9 cellular contexts compared by ENCODE assay signal in the genomic region with DNA sequence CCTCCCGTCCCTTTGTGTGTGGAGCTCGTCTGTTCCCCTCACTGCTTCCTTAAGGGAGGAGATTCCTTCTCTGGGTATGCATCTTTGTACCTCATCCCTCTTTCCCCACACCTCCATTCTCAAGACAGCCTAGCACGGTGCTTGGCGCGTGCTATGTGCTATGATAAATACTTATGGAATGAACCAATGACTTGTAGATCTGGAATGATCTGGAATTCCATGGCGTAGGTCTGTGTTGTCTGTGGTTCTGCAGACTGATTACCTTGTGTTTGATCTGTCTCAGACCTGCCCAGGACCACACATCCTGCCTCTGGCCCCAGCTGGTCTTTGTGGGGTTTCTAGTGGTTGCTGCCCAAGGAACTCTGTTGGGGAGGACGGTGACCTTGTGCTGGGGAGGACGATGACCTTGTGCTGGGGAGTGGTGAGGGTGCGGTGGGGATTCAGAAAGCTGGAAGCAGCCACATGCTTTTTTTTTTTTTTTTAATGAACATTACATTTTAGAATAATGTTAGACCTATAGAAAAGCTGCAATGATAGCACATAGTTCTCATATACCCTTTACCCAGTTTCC. TPM values are rescaled to one million over a fixed set of nuclear protein-coding genes. Genes with fewer than 3 reads are reported as not detected.
DNase-seq lines count a peak whose midpoint lies in the region; ATAC-seq, FAIRE-seq and TF ChIP-seq lines count a peak whose summit lies in the region.
"Had no signal": no experiment of that assay in that cellular context is flagged by ENCODE, and none has a peak within 500 bp of the region (broad histone marks: within the 10 kb centered on the region; RNA-seq: fewer than 3 reads in every experiment).

No MANE protein-coding gene starts in this region.

- H3K9me3 ChIP-seq in MG63: no peaks in the 10 kb centered on the region
- H3K9me3 ChIP-seq in H1 (ENCODE audit: insufficient read depth in 2 of 2, low read depth in 1 of 2, low read length in 1 of 2): no peaks in the 10 kb centered on the region

- TF ChIP-seq CTCF in H1 (IDR thresholded peaks at IDR 0.05; ENCODE audit: control extremely low read depth in 1 of 3, insufficient read depth in 1 of 3, low read depth in 1 of 3, low read length in 3 of 3) (no peak), omental fat pad (IDR thresholded peaks at IDR 0.05) (no peak)

- H4K20me1 ChIP-seq in H1 (replicated peaks in 1 of 2; ENCODE audit: control insufficient read depth in 1 of 2, insufficient read depth in 2 of 2, low read length in 2 of 2): no peaks in the 10 kb centered on the region

- no peak overlapping the region for H4K5ac ChIP-seq in H1 (ENCODE audit: insufficient read length, low read depth, low read length)

- H3K23ac ChIP-seq in H1 (ENCODE audit: insufficient read length): no peak overlapping the region

- peak overlapping the region; percentile 7; the same call in 1 of the 2 replicates for H3K18ac ChIP-seq in H1 (ENCODE audit: extremely low read depth, low read length)

- no peak for FAIRE-seq in H1 (lab: Jason Lieb, UNC)

- no peak overlapping the region; the same call in 1 of the 2 replicates for H2AK5ac ChIP-seq in H1 (ENCODE audit: low read depth, low read length)

- peak overlapping the region; percentile 49; the same call in 1 of the 2 replicates for H3K27ac ChIP-seq in H1 (ENCODE audit: low read depth, low read length)

- no peaks in the 10 kb centered on the region for H3K79me1 ChIP-seq in H1 (ENCODE audit: low read depth, low read length)

- H3K56ac ChIP-seq in H1 (replicated peaks; ENCODE audit: insufficient read length, low read depth, low read length): no peak overlapping the region

- H3K4me3 ChIP-seq in MG63: no peak overlapping the region
- H3K4me3 ChIP-seq in H1 (ENCODE audit: extremely low read depth in 1 of 4, insufficient read depth in 2 of 4, low read depth in 3 of 4, low read length in 4 of 4): no peak overlapping the region

- WGBS in H1 (ENCODE audit: extremely low coverage in 1 of 2, insufficient coverage in 1 of 2, insufficient read length in 1 of 2, insufficient replicate concordance in 2 of 2, low coverage in 1 of 2, low lambda C conversion rate in 2 of 2, missing lambda C conversion rate in 1 of 2), 2 experiments: 88% methylated on average over 8 of the region's 9 CpGs; no CpG with 5 or more reads in 1 of the 2 experiments

- no peaks in the 10 kb centered on the region; the same call in 1 of the 2 replicates for H3K36me3 ChIP-seq in MG63
- H3K36me3 ChIP-seq in H1 (ENCODE audit: control insufficient read depth in 2 of 4, insufficient read depth in 4 of 4, low read length in 3 of 4): no peaks in the 10 kb centered on the region

- H2AFZ ChIP-seq in H1 (ENCODE audit: low read length): peak overlapping the region; percentile 20; the same call in 1 of the 2 replicates

- no peak overlapping the region for H4K8ac ChIP-seq in H1 (ENCODE audit: extremely low read depth, insufficient read depth, low read length)

- no peak overlapping the region for H3K14ac ChIP-seq in H1 (ENCODE audit: insufficient read length)

- no peaks in the 10 kb centered on the region for H3K79me2 ChIP-seq in H1 (ENCODE audit: control insufficient read depth in 1 of 2, insufficient read depth in 2 of 2, low read length in 2 of 2)

- peak overlapping the region; percentile 12; the same call in 1 of the 2 replicates for H2BK12ac ChIP-seq in H1 (ENCODE audit: low read depth, low read length)

- H3K4me2 ChIP-seq in H1 (ENCODE audit: insufficient read depth in 1 of 2, low read depth in 2 of 2, low read length in 2 of 2): no peak overlapping the region

- peak overlapping the region; percentile 76 for H4K91ac ChIP-seq in H1 (replicated peaks; ENCODE audit: insufficient read length, low read length)

- TF ChIP-seq RAD21 in H1 (IDR thresholded peaks at IDR 0.05 in 1 of 2, conservative IDR thresholded peaks at IDR 0.05 in 1 of 2; ENCODE audit: low read depth in 2 of 2, low read length in 2 of 2): no peak

- no peak overlapping the region for H3K4ac ChIP-seq in H1 (replicated peaks; ENCODE audit: insufficient read length, low read depth, low read length)

- TF ChIP-seq POLR2A in H1 (IDR thresholded peaks at IDR 0.05; ENCODE audit: control extremely low read depth in 1 of 2, low read depth in 2 of 2, low read length in 2 of 2): no peak

- no peak overlapping the region for H2BK120ac ChIP-seq in H1 (replicated peaks; ENCODE audit: low read depth, low read length)

- POLR2A ChIA-PET in H1 (lab: Charles Lee; ENCODE audit: partially characterized antibody): interaction anchor here (0.6 to 2.5 kb wide), 5 partner anchors 11 to 94 kb away, joined by 3 to 11 read pairs (median 5); no protein-coding TSS in a partner anchor

- H3K27me3 ChIP-seq in MG63 (no peaks in the 10 kb centered on the region), H1 (replicated peaks in 1 of 4; ENCODE audit: control insufficient read depth in 3 of 4, extremely low read depth in 1 of 4, insufficient read depth in 3 of 4, low read length in 3 of 4) (no peaks in the 10 kb centered on the region)

- H3K9ac ChIP-seq in H1 (replicated peaks in 1 of 4; ENCODE audit: extremely low read depth in 1 of 4, low read depth in 3 of 4, low read length in 3 of 4): no peak overlapping the region

- TF ChIP-seq EP300 in H1 (IDR thresholded peaks at IDR 0.05; ENCODE audit: borderline replicate concordance in 1 of 2, low read depth in 2 of 2, low read length in 2 of 2): no peak

- CTCF ChIA-PET in H1 (lab: Charles Lee; ENCODE audit: partially characterized antibody): interaction anchor here (0.6 to 12.3 kb wide), 11 partner anchors 12 to 192 kb away, joined by 3 to 220 read pairs (median 4); a partner anchor contains a TSS

- H2BK5ac ChIP-seq in H1 (ENCODE audit: low read depth, low read length): peak overlapping the region; percentile 82; the same call in 1 of the 2 replicates

- ATAC-seq in omental fat pad (ENCODE audit: low FRiP score): peak; percentile 65
- no peak for ATAC-seq in HG02938 (IDR thresholded peaks at IDR 0.05; ENCODE audit: unreplicated experiment)
- no peak for ATAC-seq in HG03097 (IDR thresholded peaks at IDR 0.05; ENCODE audit: low FRiP score, unreplicated experiment)

- H2BK20ac ChIP-seq in H1 (ENCODE audit: low read length): peak overlapping the region; percentile 7

- H2BK15ac ChIP-seq in H1 (ENCODE audit: low read length): 0 out of 2 replicates have a peak overlapping the region, but pooled peaks have one; percentile 13

- H3K23me2 ChIP-seq in H1 (ENCODE audit: low read depth, low read length): no peaks in the 10 kb centered on the region; the same call in 1 of the 2 replicates

- peak; percentile 52 for DNase-seq in GM04503 (ENCODE audit: low read depth)
- DNase-seq in MG63: peak; percentile 57
- DNase-seq in H1 (ENCODE audit: low read depth in 1 of 2, low spot score in 2 of 2): no peak
- no peak for DNase-seq in omental fat pad (ENCODE audit: low spot score)
- DNase-seq in SHP77 (lab: John Stamatoyannopoulos, UW): no peak
- DNase-seq: GOT3, left cardiac atrium had no signal

- H3K4me1 ChIP-seq in H1 (replicated peaks in 1 of 4; ENCODE audit: control insufficient read depth in 3 of 4, insufficient read depth in 4 of 4, low read length in 3 of 4): peaks cover 6 to 21% (median 13%) of the 10 kb centered on the region in 4 experiments; a peak in 5 of 7 replicates

TF ChIP-seq in H1, 55 proteins besides CTCF, POLR2A, EP300 and RAD21:
- TF ChIP-seq PHF8 (conservative IDR thresholded peaks at IDR 0.05; ENCODE audit: low read depth, low read length): no peak
- no peak for TF ChIP-seq EGR1 (IDR thresholded peaks at IDR 0.05; ENCODE audit: borderline replicate concordance, low read depth, low read length)
- no peak for TF ChIP-seq SRF (IDR thresholded peaks at IDR 0.05; ENCODE audit: low read depth, low read length)
- no peak for TF ChIP-seq CBX5 (IDR thresholded peaks at IDR 0.05; ENCODE audit: low read depth, low read length)
- no peak for TF ChIP-seq SUZ12 (IDR thresholded peaks at IDR 0.05; ENCODE audit: low read length)
- no peak for TF ChIP-seq KDM4A (IDR thresholded peaks at IDR 0.05; ENCODE audit: low read depth, low read length, severe bottlenecking)
- TF ChIP-seq TEAD4 (IDR thresholded peaks at IDR 0.05; ENCODE audit: low read depth, low read length): no peak

RNA-seq across cellular contexts. Expression of a gene that starts 33.5 kb away (rescaled TPM):
- total RNA-seq in MG63 (2014; rRNA removed; shearing (Covaris generic); ENCODE audit: low replicate concordance): 2.4 and 4.5 TPM in 2 replicates
- total RNA-seq in H1 (2021; fragmentation: NEBNext Ultra II Directional; extraction: Animal tissue kit (Norgen Biotek cat#: 25700)): 137 and 143 TPM in 2 replicates
- 75.2 and 95.8 TPM in 2 replicates for polyA plus RNA-seq in H1 (2011; rRNA removed)
- polyA plus RNA-seq in H1 (2011; cell fraction: cytosol; rRNA removed): 68.9 TPM
- polyA plus RNA-seq in H1 (2011; cell fraction: nucleus; rRNA removed): 115 TPM
- 94.3 to 115 TPM (median 103 TPM) in 4 replicates for polyA plus RNA-seq in H1 (2012, experiment 1 of 2)
- 146 TPM for polyA plus RNA-seq in H1 (2012, experiment 2 of 2)
- 118 TPM for polyA plus RNA-seq in H1 (2013, experiment 1 of 2)
- 117 TPM for polyA plus RNA-seq in H1 (2013, experiment 2 of 2)
- polyA minus RNA-seq in H1 (2011; rRNA and poly(A)+ RNA removed): 41.1 and 46.8 TPM in 2 replicates
- 52.2 TPM for polyA minus RNA-seq in H1 (2011; cell fraction: cytosol; rRNA and poly(A)+ RNA removed)
- polyA minus RNA-seq in H1 (2011; cell fraction: nucleus; rRNA and poly(A)+ RNA removed): 25.6 TPM
- 1 to 10 TPM in 1 of 4 donors, under 1 TPM in 1, not detected in 2; 0.37 to 1.3 TPM for total RNA-seq in omental fat pad

Comparison
In these comparisons a context has a peak if more than half of its experiments do, and no peak if none do; other contexts are left out.
1. DNase-seq: peak in GM04503 (single experiment) and MG63 (single experiment); none in H1 (0 of 2), omental fat pad (single experiment) and SHP77 (0 of 2).
2. RNA of a gene that starts 33.5 kb away (total RNA-seq): 137 to 143 TPM in H1; 2.4 to 4.5 TPM in MG63 and 0.37 to 1.3 TPM in omental fat pad; every median in the first group is over 10 times any median in the second.